In genomic region chr2:230703514-230703913, GRCh38 we compare ENCODE assay signal across 23 cellular contexts. TPM values are rescaled to one million over a fixed set of nuclear protein-coding genes. Genes with fewer than 3 reads are reported as not detected.
DNase-seq lines count a peak whose midpoint lies in the region; ATAC-seq, FAIRE-seq and TF ChIP-seq lines count a peak whose summit lies in the region.
"Had no signal": no experiment of that assay in that cellular context is flagged by ENCODE, and none has a peak within 500 bp of the region (broad histone marks: within the 10 kb centered on the region; RNA-seq: fewer than 3 reads in every experiment).

No MANE protein-coding gene starts in this region.

- H3K27me3 ChIP-seq in right atrium auricular region (no peaks in the 10 kb centered on the region), left ventricle myocardium inferior (ENCODE audit: low read depth) (no peaks in the 10 kb centered on the region), GM23338 (ENCODE audit: insufficient read depth) (no peaks in the 10 kb centered on the region)
- H3K27me3 ChIP-seq: BLaER1 treated with 17β-estradiol and CSF1 and Interleukin-3, amounts not matched to agents 10 nM and 100 nM had no signal

- H3K36me3 ChIP-seq in right atrium auricular region (no peaks in the 10 kb centered on the region), left ventricle myocardium inferior (no peaks in the 10 kb centered on the region), GM23338 (ENCODE audit: insufficient read depth) (no peaks in the 10 kb centered on the region)
- H3K36me3 ChIP-seq: BLaER1 treated with 17β-estradiol and CSF1 and Interleukin-3, amounts not matched to agents 10 nM and 100 nM had no signal

- H3K27ac ChIP-seq in right atrium auricular region (no peak overlapping the region), left ventricle myocardium inferior (replicated peaks) (no peak overlapping the region), GM23338 (ENCODE audit: low read depth) (no peak overlapping the region)
- H3K27ac ChIP-seq: 22Rv1, A549, C4-2B had no signal

- no peak for TF ChIP-seq POLR2A in GM12891 (IDR thresholded peaks at IDR 0.05; ENCODE audit: low read depth, low read length)

- no peaks in the 10 kb centered on the region for H3K36me3 Mint-ChIP-seq in GM23338 (ENCODE audit: low read depth)
- H3K36me3 Mint-ChIP-seq in osteocyte (ENCODE audit: unreplicated experiment): no peaks in the 10 kb centered on the region

- H3K4me1 ChIP-seq in right atrium auricular region (no peaks in the 10 kb centered on the region), left ventricle myocardium inferior (no peaks in the 10 kb centered on the region), GM23338 (ENCODE audit: insufficient read depth) (no peaks in the 10 kb centered on the region)

- ATAC-seq in GM23338: no peak
- no peak for ATAC-seq in left lobe of liver
- ATAC-seq: A549; CD8-positive, alpha-beta T cell had no signal

- H3K9me3 Mint-ChIP-seq in GM23338: no peaks in the 10 kb centered on the region
- peaks cover 10% of the 10 kb centered on the region for H3K9me3 Mint-ChIP-seq in osteocyte (ENCODE audit: unreplicated experiment)

- H3K27me3 Mint-ChIP-seq in GM23338 (ENCODE audit: insufficient read depth, low read depth, poor library complexity): peaks cover 3% of the 10 kb centered on the region
- H3K27me3 Mint-ChIP-seq in osteocyte (ENCODE audit: unreplicated experiment): peaks cover 22% of the 10 kb centered on the region
- H3K27me3 Mint-ChIP-seq: B cell; CD4-positive, alpha-beta T cell had no signal

- DNase-seq in right atrium auricular region (ENCODE audit: low spot score): peak; percentile 18
- no peak for DNase-seq in left ventricle myocardium inferior
- DNase-seq in GM23338 (ENCODE audit: low spot score): no peak
- peak; percentile 22 for DNase-seq in left lobe of liver (ENCODE audit: low spot score)
- peak; percentile 60 for DNase-seq in osteocyte (ENCODE audit: extremely low spot score, unreplicated experiment)
- DNase-seq in NCI-H345 (lab: John Stamatoyannopoulos, UW): no peak
- DNase-seq in GM12891 (ENCODE audit: insufficient read length, low spot score): no peak
- DNase-seq: AML-193; Caco-2; Calu3; CD4-positive, alpha-beta T cell; CD8-positive, alpha-beta T cell; DMS79 treated with DMSO at 0.1 percent for 48 hours; GF-D8 had no signal

- H3K9me3 ChIP-seq in right atrium auricular region (peaks cover 0 to 12% of the 10 kb centered on the region in 2 donors), left ventricle myocardium inferior (replicated peaks) (peaks cover 20% of the 10 kb centered on the region)
- H3K9me3 ChIP-seq: A549, Caco-2 had no signal

- H3F3A ChIP-seq in GM23338 (replicated peaks; ENCODE audit: low read depth): no peaks in the 10 kb centered on the region

- no peaks in the 10 kb centered on the region for H3K9me2 ChIP-seq in GM23338 (ENCODE audit: insufficient read depth)

- H2AFZ ChIP-seq in GM23338: peak overlapping the region; percentile 56; the same call in 1 of the 2 replicates

- H3K4me3 ChIP-seq in right atrium auricular region (no peak overlapping the region), left ventricle myocardium inferior (no peak overlapping the region), GM23338 (no peak overlapping the region)
- H3K4me3 ChIP-seq: A549; BLaER1 treated with 17β-estradiol and CSF1 and Interleukin-3, amounts not matched to agents 10 nM and 100 nM had no signal

- no peaks in the 10 kb centered on the region for H4K20me1 ChIP-seq in GM23338 (replicated peaks; ENCODE audit: insufficient read depth)
- H4K20me1 ChIP-seq: BLaER1 treated with 17β-estradiol and CSF1 and Interleukin-3, amounts not matched to agents 10 nM and 100 nM had no signal

- no peak for FAIRE-seq in GM12891 (lab: Jason Lieb, UNC)
- FAIRE-seq: A549, D721Med, G401.6, GM12892, GM18507 had no signal

- H3K4me2 ChIP-seq in GM23338: no peak overlapping the region
- H3K4me2 ChIP-seq: A549; BLaER1 treated with 17β-estradiol and CSF1 and Interleukin-3, amounts not matched to agents 10 nM and 100 nM had no signal

- intact Hi-C loops in left ventricle myocardium inferior (cut with micrococcal nuclease): no loop called here

- H3K27ac Mint-ChIP-seq in GM23338: no peak overlapping the region
- H3K27ac Mint-ChIP-seq in osteocyte (ENCODE audit: unreplicated experiment): no peak overlapping the region
- H3K27ac Mint-ChIP-seq: B cell; CD4-positive, alpha-beta T cell; CD8-positive, alpha-beta T cell had no signal

- H3K4me1 Mint-ChIP-seq in GM23338 (no peaks in the 10 kb centered on the region; the same call in 2 of the 3 replicates), osteocyte (ENCODE audit: unreplicated experiment) (no peaks in the 10 kb centered on the region)
- H3K4me1 Mint-ChIP-seq: B cell had no signal

- H3K4me3 Mint-ChIP-seq in GM23338 (no peak overlapping the region), osteocyte (ENCODE audit: unreplicated experiment) (no peak overlapping the region)
- H3K4me3 Mint-ChIP-seq: B cell; CD8-positive, alpha-beta T cell had no signal

- no peaks in the 10 kb centered on the region for H3K79me2 ChIP-seq in GM23338 (replicated peaks; ENCODE audit: insufficient read depth)

- TF ChIP-seq CTCF in right atrium auricular region (IDR thresholded peaks at IDR 0.05) (no peak), left ventricle myocardium inferior (IDR thresholded peaks at IDR 0.05; ENCODE audit: borderline replicate concordance) (no peak), GM23338 (conservative IDR thresholded peaks at IDR 0.05; ENCODE audit: low read depth in 2 of 2) (no peak), osteocyte (IDR thresholded peaks at IDR 0.05) (no peak)

TF ChIP-seq in GM23338, 12 proteins besides CTCF, POLR2A, EP300 and RAD21 (continues in another document):
- TF ChIP-seq REST (IDR thresholded peaks at IDR 0.05; ENCODE audit: unreplicated experiment) (no peak), STAT1 (IDR thresholded peaks at IDR 0.05; ENCODE audit: unreplicated experiment) (no peak)

TF ChIP-seq in GM12891, 5 proteins besides CTCF, POLR2A, EP300 and RAD21:
- TF ChIP-seq POLR2AphosphoS5 (IDR thresholded peaks at IDR 0.05; ENCODE audit: low read depth, low read length) (no peak), SPI1 (IDR thresholded peaks at IDR 0.05; ENCODE audit: low read depth, low read length) (no peak), PAX5 (IDR thresholded peaks at IDR 0.05; ENCODE audit: insufficient read depth, low read length, severe bottlenecking) (no peak), TAF1 (IDR thresholded peaks at IDR 0.05; ENCODE audit: low read depth, low read length) (no peak), POU2F2 (IDR thresholded peaks at IDR 0.05; ENCODE audit: low read depth, low read length) (no peak)
TF ChIP-seq in GM12891: peak in this region for 0.

RNA-seq across cellular contexts. Expression of gene CAB39, which starts 9.1 kb away (rescaled TPM):
- total RNA-seq in right atrium auricular region (10 to 100 TPM; 66.1 to 81.5 TPM), left ventricle myocardium inferior (92.2 TPM), left lobe of liver (22.6 TPM), osteocyte (40.8 and 43.2 TPM in 2 replicates)
- total RNA-seq in GM23338 (2014; rRNA removed; shearing (Covaris generic)): 67.5 and 73.9 TPM in 2 replicates
- polyA plus RNA-seq in GM23338 (2016; fragmentation: Nextera tagmentation; extraction: Ambion mirVana): 15.5 and 18.7 TPM in 2 replicates
- 40.5 TPM for polyA plus RNA-seq in GM12891 (2012; ENCODE audit: low read depth, missing spikeins)

Comparison
In these comparisons a context has a peak if more than half of its experiments do, and no peak if none do; other contexts are left out.
1. DNase-seq: peak in right atrium auricular region (single experiment), left lobe of liver (single experiment) and osteocyte (single experiment); none in left ventricle myocardium inferior (single experiment), GM23338 (single experiment), NCI-H345 (single experiment) and GM12891 (single experiment).